ENCODE assay signal across 9 cellular contexts in the genomic region with DNA sequence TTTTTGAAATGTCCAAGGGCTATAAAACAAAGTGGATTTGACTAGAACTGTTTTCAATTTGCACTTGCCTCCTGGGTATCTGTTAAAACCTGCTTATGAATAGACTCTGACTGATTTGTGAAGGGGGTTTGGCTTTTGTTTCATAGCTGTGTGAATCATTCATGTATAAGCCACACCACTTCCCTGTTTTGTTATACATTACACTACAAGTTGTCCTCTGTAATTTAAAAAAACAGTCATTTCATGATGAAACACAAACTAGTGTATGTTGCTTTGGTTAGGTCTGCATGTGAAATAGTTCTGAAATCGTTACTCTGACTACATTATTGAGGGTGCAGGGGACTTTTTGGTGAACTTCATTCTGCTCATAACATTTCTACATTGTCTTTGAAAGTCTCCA.
DNase-seq lines count a peak whose midpoint lies in the region; ATAC-seq and TF ChIP-seq lines count a peak whose summit lies in the region.
"Had no signal": no experiment of that assay in that cellular context is flagged by ENCODE, and none has a peak within 500 bp of the region (broad histone marks: within the 10 kb centered on the region; RNA-seq: fewer than 3 reads in every experiment).

No MANE protein-coding gene starts in this region.

- H3K9me3 ChIP-seq in GM23248 (ENCODE audit: low read depth), result no peaks in the 10 kb centered on the region

- no peaks in the 10 kb centered on the region for H4K20me1 ChIP-seq in GM23248 (ENCODE audit: insufficient read depth)

- no peaks in the 10 kb centered on the region for H3K36me3 Mint-ChIP-seq in activated T-cell treated with anti-CD3 and anti-CD28 coated beads, Interleukin-2, amount 50 U/mL, for 72 hours (ENCODE audit: insufficient read depth in 2 of 2)
- no peaks in the 10 kb centered on the region for H3K36me3 Mint-ChIP-seq in activated T-cell treated with anti-CD3 and anti-CD28 coated beads, Interleukin-2, amount 50 U/mL, for 24 hours (ENCODE audit: low read depth)
- no peaks in the 10 kb centered on the region for H3K36me3 Mint-ChIP-seq in glutamatergic neuron (ENCODE audit: unreplicated experiment)
- H3K36me3 Mint-ChIP-seq: naive B cell had no signal

- no peak overlapping the region for H3K4me2 ChIP-seq in GM23248 (ENCODE audit: unreplicated experiment)

- H3K4me1 ChIP-seq in GM23248 (ENCODE audit: insufficient read depth), result no peaks in the 10 kb centered on the region

- ATAC-seq in activated T-cell treated with anti-CD3 and anti-CD28 coated beads, Interleukin-2, amount 50 U/mL, for 72 hours (replicated peaks in 1 of 2), result peak; percentile 84 to 88
- ATAC-seq in HG03039 (IDR thresholded peaks at IDR 0.05; ENCODE audit: unreplicated experiment), result peak; percentile 96

- no peak overlapping the region for H3K4me3 ChIP-seq in GM23248

- H3K27ac Mint-ChIP-seq in activated T-cell treated with anti-CD3 and anti-CD28 coated beads, Interleukin-2, amount 50 U/mL, for 72 hours, result no peak overlapping the region
- no peak overlapping the region for H3K27ac Mint-ChIP-seq in activated T-cell treated with anti-CD3 and anti-CD28 coated beads, Interleukin-2, amount 50 U/mL, for 24 hours
- H3K27ac Mint-ChIP-seq in glutamatergic neuron (ENCODE audit: unreplicated experiment), result no peak overlapping the region
- H3K27ac Mint-ChIP-seq: naive B cell had no signal

- H3K36me3 ChIP-seq in GM23248 (ENCODE audit: low read depth), result no peaks in the 10 kb centered on the region

- peaks cover 1 to 3% of the 10 kb centered on the region in 2 donors for H3K9me3 Mint-ChIP-seq in activated T-cell treated with anti-CD3 and anti-CD28 coated beads, Interleukin-2, amount 50 U/mL, for 72 hours
- no peaks in the 10 kb centered on the region for H3K9me3 Mint-ChIP-seq in activated T-cell treated with anti-CD3 and anti-CD28 coated beads, Interleukin-2, amount 50 U/mL, for 24 hours
- H3K9me3 Mint-ChIP-seq in glutamatergic neuron (ENCODE audit: unreplicated experiment), result no peaks in the 10 kb centered on the region

- H3K4me3 Mint-ChIP-seq in activated T-cell treated with anti-CD3 and anti-CD28 coated beads, Interleukin-2, amount 50 U/mL, for 72 hours, result no peak overlapping the region
- no peak overlapping the region for H3K4me3 Mint-ChIP-seq in activated T-cell treated with anti-CD3 and anti-CD28 coated beads, Interleukin-2, amount 50 U/mL, for 24 hours
- H3K4me3 Mint-ChIP-seq in glutamatergic neuron (ENCODE audit: unreplicated experiment), result no peak overlapping the region
- H3K4me3 Mint-ChIP-seq: naive B cell had no signal

- H3K79me2 ChIP-seq in GM23248 (ENCODE audit: insufficient read depth), result no peaks in the 10 kb centered on the region

- no peak for DNase-seq in activated T-cell treated with anti-CD3 and anti-CD28 coated beads, Interleukin-2, amount 50 U/mL, for 72 hours
- DNase-seq in activated T-cell treated with anti-CD3 and anti-CD28 coated beads, Interleukin-2, amount 50 U/mL, for 24 hours, result no peak
- DNase-seq in NCI-H774 (lab: John Stamatoyannopoulos, UW) (peak; percentile 45), NCI-H187 (lab: John Stamatoyannopoulos, UW) (no peak), GM23248 (no peak), glutamatergic neuron (no peak), NCI-H82 treated with DMSO at 0.1 percent for 48 hours (lab: John Stamatoyannopoulos, UW; ENCODE audit: unreplicated experiment) (no peak)
- DNase-seq: naive B cell had no signal

- no peak overlapping the region for H3K27ac ChIP-seq in GM23248

- no peak overlapping the region for H2AFZ ChIP-seq in GM23248

- H3F3A ChIP-seq in GM23248 (ENCODE audit: insufficient read depth), result no peaks in the 10 kb centered on the region

- TF ChIP-seq CTCF in glutamatergic neuron (IDR thresholded peaks at IDR 0.05; ENCODE audit: partially characterized antibody, unreplicated experiment), result no peak

- H3K27me3 Mint-ChIP-seq in activated T-cell treated with anti-CD3 and anti-CD28 coated beads, Interleukin-2, amount 50 U/mL, for 72 hours (ENCODE audit: low read depth), result no peaks in the 10 kb centered on the region
- no peaks in the 10 kb centered on the region for H3K27me3 Mint-ChIP-seq in activated T-cell treated with anti-CD3 and anti-CD28 coated beads, Interleukin-2, amount 50 U/mL, for 24 hours
- H3K27me3 Mint-ChIP-seq in glutamatergic neuron (ENCODE audit: unreplicated experiment), result no peaks in the 10 kb centered on the region
- H3K27me3 Mint-ChIP-seq: naive B cell had no signal

- no peaks in the 10 kb centered on the region for H3K9me2 ChIP-seq in GM23248 (ENCODE audit: insufficient read depth)

- H3K9ac ChIP-seq in GM23248, result no peak overlapping the region

- H3K4me1 Mint-ChIP-seq in activated T-cell treated with anti-CD3 and anti-CD28 coated beads, Interleukin-2, amount 50 U/mL, for 72 hours (ENCODE audit: low read depth), result no peaks in the 10 kb centered on the region
- no peaks in the 10 kb centered on the region for H3K4me1 Mint-ChIP-seq in activated T-cell treated with anti-CD3 and anti-CD28 coated beads, Interleukin-2, amount 50 U/mL, for 24 hours (ENCODE audit: low read depth)
- no peaks in the 10 kb centered on the region for H3K4me1 Mint-ChIP-seq in glutamatergic neuron (ENCODE audit: low read depth, unreplicated experiment)
- H3K4me1 Mint-ChIP-seq: naive B cell had no signal

- no peaks in the 10 kb centered on the region for H3K27me3 ChIP-seq in GM23248 (replicated peaks; ENCODE audit: insufficient read depth)

- WGBS in GM23248 (ENCODE audit: low coverage in 1 of 2, low lambda C conversion rate in 2 of 2, missing lambda C conversion rate in 2 of 2), 2 experiments, result 0 to 4% methylated on average over 1 of the region's 1 CpG

- in situ Hi-C loops in GM23248 (cut with MboI), result no loop called here
